Comparison of ENCODE assay signal across 8 cellular contexts in genomic region chr4:105191621-105192210, GRCh38. TPM values are rescaled to one million over a fixed set of nuclear protein-coding genes. Genes with fewer than 3 reads are reported as not detected.
DNase-seq lines count a peak whose midpoint lies in the region; ATAC-seq and TF ChIP-seq lines count a peak whose summit lies in the region.

No MANE protein-coding gene starts in this region.

- H3K27ac Mint-ChIP-seq in activated T-helper 1 cell treated with anti-CD3 and anti-CD28 coated beads, Interleukin-12 subunit alpha, Interleukin-12 subunit beta, Interleukin-2, Interleukin-4 antibody, amounts not matched to agents 30 ng/mL and 10 ng/mL and 1 ng/mL, durations not matched to agents 14 hours and 24 hours and 36 hours: peak overlapping the region; percentile 74
- H3K27ac Mint-ChIP-seq in naive B cell: peak overlapping the region in 5 of 6 donors; percentile 27 to 63 (median 39)
- no peak overlapping the region for H3K27ac Mint-ChIP-seq in CD8-positive, alpha-beta T cell

- H3K27me3 ChIP-seq in BLaER1: no peaks in the 10 kb centered on the region
- no peaks in the 10 kb centered on the region for H3K27me3 ChIP-seq in CD8-positive, alpha-beta T cell (ENCODE audit: insufficient read depth, low read length)

- H3K9ac ChIP-seq in BLaER1: no peak overlapping the region

- no peaks in the 10 kb centered on the region for H3K9me3 Mint-ChIP-seq in activated T-helper 1 cell treated with anti-CD3 and anti-CD28 coated beads, Interleukin-12 subunit alpha, Interleukin-12 subunit beta, Interleukin-2, Interleukin-4 antibody, amounts not matched to agents 30 ng/mL and 10 ng/mL and 1 ng/mL, durations not matched to agents 14 hours and 24 hours and 36 hours
- H3K9me3 Mint-ChIP-seq in naive B cell: no peaks in the 10 kb centered on the region
- H3K9me3 Mint-ChIP-seq in CD8-positive, alpha-beta T cell: no peaks in the 10 kb centered on the region

- H3K4me1 ChIP-seq in BLaER1: peaks cover 24% of the 10 kb centered on the region
- no peaks in the 10 kb centered on the region for H3K4me1 ChIP-seq in CD8-positive, alpha-beta T cell (ENCODE audit: insufficient read depth, low read length)

- TF ChIP-seq CTCF in CD8-positive, alpha-beta T cell (IDR thresholded peaks at IDR 0.05): no peak

- no peaks in the 10 kb centered on the region for H3K27me3 Mint-ChIP-seq in activated T-helper 1 cell treated with anti-CD3 and anti-CD28 coated beads, Interleukin-12 subunit alpha, Interleukin-12 subunit beta, Interleukin-2, Interleukin-4 antibody, amounts not matched to agents 30 ng/mL and 10 ng/mL and 1 ng/mL, durations not matched to agents 14 hours and 24 hours and 36 hours (ENCODE audit: insufficient read depth)
- H3K27me3 Mint-ChIP-seq in naive B cell: no peaks in the 10 kb centered on the region
- H3K27me3 Mint-ChIP-seq in CD8-positive, alpha-beta T cell (ENCODE audit: low read depth): no peaks in the 10 kb centered on the region

- peaks cover 53% of the 10 kb centered on the region for H3K4me1 Mint-ChIP-seq in activated T-helper 1 cell treated with anti-CD3 and anti-CD28 coated beads, Interleukin-12 subunit alpha, Interleukin-12 subunit beta, Interleukin-2, Interleukin-4 antibody, amounts not matched to agents 30 ng/mL and 10 ng/mL and 1 ng/mL, durations not matched to agents 14 hours and 24 hours and 36 hours (ENCODE audit: low read depth)
- H3K4me1 Mint-ChIP-seq in naive B cell: peaks cover 47 to 53% (median 48%) of the 10 kb centered on the region in 3 donors
- peaks cover 45% of the 10 kb centered on the region for H3K4me1 Mint-ChIP-seq in CD8-positive, alpha-beta T cell (ENCODE audit: low read depth)

- H3K4me2 ChIP-seq in BLaER1: peak overlapping the region; percentile 7; the same call in 1 of the 2 replicates

- POLR2A ChIA-PET in CD8-positive, alpha-beta T cell (lab: Charles Lee): no interaction called here

- peaks cover 44% of the 10 kb centered on the region for H3K36me3 Mint-ChIP-seq in activated T-helper 1 cell treated with anti-CD3 and anti-CD28 coated beads, Interleukin-12 subunit alpha, Interleukin-12 subunit beta, Interleukin-2, Interleukin-4 antibody, amounts not matched to agents 30 ng/mL and 10 ng/mL and 1 ng/mL, durations not matched to agents 14 hours and 24 hours and 36 hours (ENCODE audit: low read depth)
- H3K36me3 Mint-ChIP-seq in naive B cell: no peaks in the 10 kb centered on the region
- peaks cover 45% of the 10 kb centered on the region for H3K36me3 Mint-ChIP-seq in CD8-positive, alpha-beta T cell

- H3K9me3 ChIP-seq in BLaER1: no peaks in the 10 kb centered on the region; the same call in 1 of the 2 replicates
- no peaks in the 10 kb centered on the region for H3K9me3 ChIP-seq in CD8-positive, alpha-beta T cell (ENCODE audit: low read length)

- H3K36me3 ChIP-seq in BLaER1: peaks cover 30% of the 10 kb centered on the region
- H3K36me3 ChIP-seq in CD8-positive, alpha-beta T cell (ENCODE audit: insufficient read depth, low read length): no peaks in the 10 kb centered on the region

- CTCF ChIA-PET in CD8-positive, alpha-beta T cell (lab: Charles Lee): no interaction called here

- no peak overlapping the region for H3K27ac ChIP-seq in BLaER1
- no peak overlapping the region for H3K27ac ChIP-seq in CD8-positive, alpha-beta T cell (ENCODE audit: low read depth, low read length)

- peak; percentile 56 for ATAC-seq in GM18909 (IDR thresholded peaks at IDR 0.05; ENCODE audit: poor library complexity, unreplicated experiment)
- ATAC-seq in HG03139 (IDR thresholded peaks at IDR 0.05; ENCODE audit: unreplicated experiment): peak; percentile 40
- ATAC-seq in naive B cell (ENCODE audit: low read depth in 2 of 2): peak in 1 of 2 donors; percentile 23
- no peak for ATAC-seq in CD8-positive, alpha-beta T cell
- no peak for ATAC-seq in left lobe of liver

- H3K4me3 Mint-ChIP-seq in activated T-helper 1 cell treated with anti-CD3 and anti-CD28 coated beads, Interleukin-12 subunit alpha, Interleukin-12 subunit beta, Interleukin-2, Interleukin-4 antibody, amounts not matched to agents 30 ng/mL and 10 ng/mL and 1 ng/mL, durations not matched to agents 14 hours and 24 hours and 36 hours: peak overlapping the region; percentile 8
- H3K4me3 Mint-ChIP-seq in naive B cell: peak overlapping the region in 3 of 8 donors; percentile 18 to 46 (median 34)
- H3K4me3 Mint-ChIP-seq in CD8-positive, alpha-beta T cell: no peak overlapping the region

- peaks cover 17% of the 10 kb centered on the region; the same call in 1 of the 2 replicates for H4K20me1 ChIP-seq in BLaER1

- intact Hi-C loops in activated T-helper 1 cell treated with anti-CD3 and anti-CD28 coated beads, Interleukin-12 subunit alpha, Interleukin-12 subunit beta, Interleukin-2, Interleukin-4 antibody, amounts not matched to agents 30 ng/mL and 10 ng/mL and 1 ng/mL, durations not matched to agents 14 hours and 24 hours and 36 hours (cut with micrococcal nuclease): loop anchor here (1.0 to 10.0 kb wide), 7 partner anchors 24 to 282 kb away; partner anchors contain the start of gene TET2
- intact Hi-C loops in CD8-positive, alpha-beta T cell (cut with DNase I, micrococcal nuclease): loop anchor here in 1 of 2 experiments (2.0 kb wide), 1 partner anchor 45 kb away; the partner anchor contains the start of gene TET2

- H3K4me3 ChIP-seq in BLaER1: no peak overlapping the region
- H3K4me3 ChIP-seq in CD8-positive, alpha-beta T cell (ENCODE audit: low read depth, low read length): no peak overlapping the region

- DNase-seq in activated T-helper 1 cell treated with anti-CD3 and anti-CD28 coated beads, Interleukin-12 subunit alpha, Interleukin-12 subunit beta, Interleukin-2, Interleukin-4 antibody, amounts not matched to agents 30 ng/mL and 10 ng/mL and 1 ng/mL, durations not matched to agents 14 hours and 24 hours and 36 hours (ENCODE audit: low spot score): no peak
- no peak for DNase-seq in naive B cell
- DNase-seq in CD8-positive, alpha-beta T cell: no peak
- DNase-seq in stimulated activated CD4-positive, alpha-beta T cell treated with anti-CD3 and anti-CD28 coated beads, Interleukin-4, amount 100 ng/mL, for 24 hours: no peak
- DNase-seq in left lobe of liver (ENCODE audit: low spot score): no peak

RNA-seq across cellular contexts. Expression of gene TET2, which starts 45.0 kb away (rescaled TPM):
- total RNA-seq in activated T-helper 1 cell treated with anti-CD3 and anti-CD28 coated beads, Interleukin-12 subunit alpha, Interleukin-12 subunit beta, Interleukin-2, Interleukin-4 antibody, amounts not matched to agents 30 ng/mL and 10 ng/mL and 1 ng/mL, durations not matched to agents 14 hours and 24 hours and 36 hours: 28.7 and 28.8 TPM in 2 replicates
- 10 to 100 TPM in 5 of 6 donors, 1 to 10 TPM in 1; 8.2 to 34.5 (median 27.7) TPM for polyA plus RNA-seq in naive B cell (ENCODE audit: low read depth in 6 of 6)
- total RNA-seq in CD8-positive, alpha-beta T cell: 10 to 100 TPM; 49.8 to 53.9 TPM
- total RNA-seq in left lobe of liver: 6.3 TPM

Comparison
In these comparisons a context has a peak if more than half of its experiments do, and no peak if none do; other contexts are left out.
1. ATAC-seq: peak in GM18909 (single experiment) and HG03139 (single experiment); none in CD8-positive, alpha-beta T cell (single experiment) and left lobe of liver (single experiment).